12 cellular contexts compared by ENCODE assay signal in the genomic region with DNA sequence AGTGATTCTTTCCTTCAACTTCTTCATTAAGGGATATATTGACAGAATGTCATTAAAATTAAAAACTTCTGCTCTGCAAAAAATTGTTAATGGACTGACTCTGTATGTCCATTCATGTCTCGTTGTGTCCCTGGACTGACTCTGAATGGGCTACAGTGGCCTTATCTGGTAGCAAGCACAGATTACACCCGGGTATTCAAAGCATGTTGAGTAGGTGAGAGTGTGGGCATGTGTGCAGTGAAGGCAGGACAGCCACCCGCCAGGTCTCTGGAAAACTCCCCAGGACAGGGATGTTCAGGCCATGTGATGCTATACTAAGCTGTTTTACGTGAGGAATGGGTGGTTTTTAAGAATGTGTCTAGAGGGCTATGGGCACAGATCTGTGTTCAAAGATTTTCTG. TPM values are rescaled to one million over a fixed set of nuclear protein-coding genes. Genes with fewer than 3 reads are reported as not detected.
"Had no signal": no experiment of that assay in that cellular context is flagged by ENCODE, and none has a peak within 500 bp of the region (broad histone marks: within the 10 kb centered on the region; RNA-seq: fewer than 3 reads in every experiment).

No MANE protein-coding gene starts in this region.

RNA-seq across cellular contexts. Expression of a gene that starts 7.2 kb away (rescaled TPM):
- total RNA-seq: dermis microvascular lymphatic vessel endothelial cell, endodermal cell, epithelial cell of proximal tubule, frontal cortex, lung microvascular endothelial cell, mononuclear cell, prostate gland, right cardiac atrium, temporal lobe had no signal
- polyA plus RNA-seq: adipose tissue, right cardiac atrium, SK-N-SH had no signal

RNA-seq across cellular contexts. Expression of a gene that starts 24.6 kb away (rescaled TPM):
- total RNA-seq: dermis microvascular lymphatic vessel endothelial cell, endodermal cell, epithelial cell of proximal tubule, frontal cortex, lung microvascular endothelial cell, mononuclear cell, occipital lobe, right cardiac atrium, temporal lobe had no signal
- polyA plus RNA-seq: right cardiac atrium, SK-N-SH had no signal
